ENCODE assay signal across 8 cellular contexts in genomic region chr1:41661428-41662060, GRCh38.
A peak's percentile ranks its signal among the peaks of the same experiment; 100 is the strongest.
DNase-seq lines count a peak whose midpoint lies in the region; ATAC-seq and TF ChIP-seq lines count a peak whose summit lies in the region.

No MANE protein-coding gene starts in this region.

- 10% methylated on average over 25 of the region's 44 CpGs for WGBS in smooth muscle cell (ENCODE audit: low lambda C conversion rate)

- DNase-seq in BE2C, result no peak
- no peak for DNase-seq in activated T-helper 2 cell treated with anti-CD3 and anti-CD28 coated beads, Interferon-gamma antibody, Interleukin-2, Interleukin-4, amounts not matched to agents 10 μg/mL and 5 μg/mL and 100 μg/mL, durations not matched to agents 14 hours and 24 hours and 36 hours (ENCODE audit: low spot score)
- no peak for DNase-seq in smooth muscle cell (lab: John Stamatoyannopoulos, UW; ENCODE audit: unreplicated experiment)
- DNase-seq in GM10266 (ENCODE audit: extremely low spot score), result no peak
- no peak for DNase-seq in RPMI8226

- no peaks in the 10 kb centered on the region for H3K9me3 ChIP-seq in BE2C
- no peaks in the 10 kb centered on the region for H3K9me3 ChIP-seq in smooth muscle cell (replicated peaks; ENCODE audit: low read depth)

- no peaks in the 10 kb centered on the region for H3K27me3 Mint-ChIP-seq in activated T-helper 2 cell treated with anti-CD3 and anti-CD28 coated beads, Interferon-gamma antibody, Interleukin-2, Interleukin-4, amounts not matched to agents 10 μg/mL and 5 μg/mL and 100 μg/mL, durations not matched to agents 14 hours and 24 hours and 36 hours (ENCODE audit: low read depth)

- H4K20me1 ChIP-seq in KMS-11 (ENCODE audit: insufficient read depth) (no peaks in the 10 kb centered on the region), smooth muscle cell (ENCODE audit: low read depth) (peaks cover 35% of the 10 kb centered on the region)

- TF ChIP-seq CTCF in BE2C (IDR thresholded peaks at IDR 0.05; ENCODE audit: low read depth, low read length) (no peak), KMS-11 (conservative IDR thresholded peaks at IDR 0.05; ENCODE audit: low read depth, low read length) (no peak), smooth muscle cell (IDR thresholded peaks at IDR 0.05; ENCODE audit: borderline replicate concordance, insufficient read depth, poor library complexity, severe bottlenecking) (no peak), GM10266 (IDR thresholded peaks at IDR 0.05; ENCODE audit: control insufficient read depth, insufficient read depth, low read depth, missing control alignments) (no peak)

- ATAC-seq in GM19395 (IDR thresholded peaks at IDR 0.05; ENCODE audit: unreplicated experiment), result peak; percentile 28

- H3K27ac Mint-ChIP-seq in activated T-helper 2 cell treated with anti-CD3 and anti-CD28 coated beads, Interferon-gamma antibody, Interleukin-2, Interleukin-4, amounts not matched to agents 10 μg/mL and 5 μg/mL and 100 μg/mL, durations not matched to agents 14 hours and 24 hours and 36 hours, result peak overlapping the region; percentile 71

- peaks cover 12% of the 10 kb centered on the region for H3F3A ChIP-seq in smooth muscle cell (ENCODE audit: low read depth)

- H3K4me1 ChIP-seq in BE2C, result no peaks in the 10 kb centered on the region
- H3K4me1 ChIP-seq in KMS-11 (ENCODE audit: low read depth, poor library complexity, severe bottlenecking), result peaks cover 49% of the 10 kb centered on the region
- H3K4me1 ChIP-seq in smooth muscle cell (ENCODE audit: low read depth), result peaks cover 4% of the 10 kb centered on the region

- H3K27ac ChIP-seq in KMS-11 (no peak overlapping the region), smooth muscle cell (ENCODE audit: low read depth) (no peak overlapping the region)

- H3K79me2 ChIP-seq in KMS-11 (ENCODE audit: insufficient read depth, low read depth) (0 out of 2 replicates have a peak, but pooled peaks cover 3% of the 10 kb centered on the region), smooth muscle cell (ENCODE audit: low read depth) (peaks cover 33% of the 10 kb centered on the region)

- H3K9ac ChIP-seq in KMS-11 (peak overlapping the region; percentile 49), smooth muscle cell (ENCODE audit: low read depth) (peak overlapping the region; percentile 28)

- H3K4me1 Mint-ChIP-seq in activated T-helper 2 cell treated with anti-CD3 and anti-CD28 coated beads, Interferon-gamma antibody, Interleukin-2, Interleukin-4, amounts not matched to agents 10 μg/mL and 5 μg/mL and 100 μg/mL, durations not matched to agents 14 hours and 24 hours and 36 hours (ENCODE audit: low read depth), result peaks cover 75% of the 10 kb centered on the region

- H3K4me2 ChIP-seq in KMS-11, result peak overlapping the region; percentile 79
- peak overlapping the region; percentile 81 for H3K4me2 ChIP-seq in smooth muscle cell

- H3K4me3 ChIP-seq in BE2C (ENCODE audit: low read depth, low read length) (peak overlapping the region; percentile 56), KMS-11 (IDR thresholded peaks at IDR 0.05; ENCODE audit: insufficient read depth, low read depth, low read length) (peak overlapping the region; percentile 71), iPS-11a (ENCODE audit: low read depth, low read length) (peak overlapping the region; percentile 34), smooth muscle cell (peak overlapping the region; percentile 54)

- intact Hi-C loops in activated T-helper 2 cell treated with anti-CD3 and anti-CD28 coated beads, Interferon-gamma antibody, Interleukin-2, Interleukin-4, amounts not matched to agents 10 μg/mL and 5 μg/mL and 100 μg/mL, durations not matched to agents 14 hours and 24 hours and 36 hours (cut with micrococcal nuclease), result loop anchor here (2.0 to 5.0 kb wide), 2 partner anchors 77 to 151 kb away; no protein-coding TSS in a partner anchor

- H2AFZ ChIP-seq in KMS-11 (ENCODE audit: low read depth) (peak overlapping the region; percentile 66; the same call in 1 of the 2 replicates), smooth muscle cell (ENCODE audit: low read depth) (no peak overlapping the region)

- H3K9me3 Mint-ChIP-seq in activated T-helper 2 cell treated with anti-CD3 and anti-CD28 coated beads, Interferon-gamma antibody, Interleukin-2, Interleukin-4, amounts not matched to agents 10 μg/mL and 5 μg/mL and 100 μg/mL, durations not matched to agents 14 hours and 24 hours and 36 hours, result no peaks in the 10 kb centered on the region

- H3K27me3 ChIP-seq in BE2C (no peaks in the 10 kb centered on the region), KMS-11 (ENCODE audit: insufficient read depth, low read depth) (peaks cover 6% of the 10 kb centered on the region; the same call in 1 of the 2 replicates), smooth muscle cell (ENCODE audit: low read depth) (no peaks in the 10 kb centered on the region)

- H3K4me3 Mint-ChIP-seq in activated T-helper 2 cell treated with anti-CD3 and anti-CD28 coated beads, Interferon-gamma antibody, Interleukin-2, Interleukin-4, amounts not matched to agents 10 μg/mL and 5 μg/mL and 100 μg/mL, durations not matched to agents 14 hours and 24 hours and 36 hours (ENCODE audit: low read depth), result peak overlapping the region; percentile 74

- H3K36me3 ChIP-seq in BE2C, result no peaks in the 10 kb centered on the region
- no peaks in the 10 kb centered on the region for H3K36me3 ChIP-seq in KMS-11 (ENCODE audit: insufficient read depth)
- H3K36me3 ChIP-seq in smooth muscle cell (ENCODE audit: low read depth), result no peaks in the 10 kb centered on the region

- H3K36me3 Mint-ChIP-seq in activated T-helper 2 cell treated with anti-CD3 and anti-CD28 coated beads, Interferon-gamma antibody, Interleukin-2, Interleukin-4, amounts not matched to agents 10 μg/mL and 5 μg/mL and 100 μg/mL, durations not matched to agents 14 hours and 24 hours and 36 hours (ENCODE audit: low read depth), result peaks cover 39% of the 10 kb centered on the region
